8 cellular contexts compared by ENCODE assay signal in the genomic region with DNA sequence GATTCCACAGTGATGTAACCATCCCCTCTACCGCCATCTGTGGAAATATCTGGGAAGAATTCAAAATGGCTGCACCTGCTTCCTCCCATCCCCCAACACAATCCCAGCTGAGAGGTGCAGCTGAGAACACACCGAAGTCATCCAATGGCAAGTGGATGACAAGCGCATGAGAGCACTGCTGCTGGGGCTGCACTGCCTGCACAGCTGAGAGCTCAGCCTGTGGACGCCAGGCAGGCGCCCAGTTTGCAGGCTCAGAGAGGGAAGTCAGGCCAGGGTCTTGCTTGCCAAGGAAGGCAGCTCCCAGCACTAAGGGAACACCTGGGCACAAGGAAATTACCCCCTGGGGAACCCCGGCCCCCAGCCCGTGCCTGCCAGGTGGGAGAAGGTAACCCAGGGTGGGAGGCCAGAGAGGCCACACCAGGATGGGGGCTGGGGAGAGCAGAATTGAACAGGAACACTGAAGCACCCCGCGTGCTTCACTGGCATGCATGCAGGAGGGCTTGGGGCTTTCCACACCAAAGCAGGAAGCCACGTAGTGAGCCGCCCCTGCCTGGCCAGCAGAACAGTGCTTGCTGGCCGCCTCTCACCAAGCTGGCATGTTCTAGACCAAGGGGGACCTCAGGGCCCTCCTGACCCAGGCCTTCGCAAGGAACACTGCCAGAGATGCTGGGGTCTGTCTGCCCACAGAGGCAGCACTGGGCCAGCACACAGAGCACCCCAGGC. TPM values are rescaled to one million over a fixed set of nuclear protein-coding genes. Genes with fewer than 3 reads are reported as not detected.
A peak's percentile ranks its signal among the peaks of the same experiment; 100 is the strongest.
DNase-seq lines count a peak whose midpoint lies in the region; ATAC-seq, FAIRE-seq and TF ChIP-seq lines count a peak whose summit lies in the region.

No MANE protein-coding gene starts in this region.

- no peak overlapping the region for H4K91ac ChIP-seq in H1 (replicated peaks; ENCODE audit: insufficient read length, low read length)

- no peak overlapping the region for H4K5ac ChIP-seq in H1 (ENCODE audit: insufficient read length, low read depth, low read length)

- no peak for TF ChIP-seq RAD21 in H1 (IDR thresholded peaks at IDR 0.05 in 1 of 2, conservative IDR thresholded peaks at IDR 0.05 in 1 of 2; ENCODE audit: low read depth in 2 of 2, low read length in 2 of 2)

- H3K27me3 Mint-ChIP-seq in T-helper 1 cell treated with Interleukin-12 subunit alpha and Interleukin-12 subunit beta and Interleukin-4 antibody, amounts not matched to agents 30 μg/mL and 1 μg/mL, for 36 hours (ENCODE audit: low read depth), result no peaks in the 10 kb centered on the region

- no peak overlapping the region for H3K4me3 ChIP-seq in H1 (ENCODE audit: extremely low read depth in 1 of 4, insufficient read depth in 2 of 4, low read depth in 3 of 4, low read length in 4 of 4)

- no peak overlapping the region; the same call in 1 of the 2 replicates for H4K8ac ChIP-seq in H1 (ENCODE audit: extremely low read depth, insufficient read depth, low read length)

- peaks cover 0 to 4% (median 1%) of the 10 kb centered on the region in 4 experiments; a peak in 4 of 7 replicates for H3K4me1 ChIP-seq in H1 (replicated peaks in 1 of 4; ENCODE audit: control insufficient read depth in 3 of 4, insufficient read depth in 4 of 4, low read length in 3 of 4)

- no peak for TF ChIP-seq POLR2A in H1 (IDR thresholded peaks at IDR 0.05; ENCODE audit: control extremely low read depth in 1 of 2, low read depth in 2 of 2, low read length in 2 of 2)

- no peak overlapping the region for H2AFZ ChIP-seq in H1 (ENCODE audit: low read length)

- no peak for TF ChIP-seq EP300 in H1 (IDR thresholded peaks at IDR 0.05; ENCODE audit: borderline replicate concordance in 1 of 2, low read depth in 2 of 2, low read length in 2 of 2)

- H3K79me1 ChIP-seq in H1 (ENCODE audit: low read depth, low read length), result peaks cover 3% of the 10 kb centered on the region; the same call in 1 of the 2 replicates

- H2BK12ac ChIP-seq in H1 (ENCODE audit: low read depth, low read length), result no peak overlapping the region

- 0 out of 8 replicates have a peak, but pooled peaks cover 0 to 3% (median 0%) of the 10 kb centered on the region in 4 experiments for H3K36me3 ChIP-seq in H1 (ENCODE audit: control insufficient read depth in 2 of 4, insufficient read depth in 4 of 4, low read length in 3 of 4)

- 0 out of 2 replicates have a peak overlapping the region, but pooled peaks have one; percentile 49 for H2BK5ac ChIP-seq in H1 (ENCODE audit: low read depth, low read length)

- H2BK20ac ChIP-seq in H1 (ENCODE audit: low read length), result no peak overlapping the region

- no peak overlapping the region for H3K56ac ChIP-seq in H1 (replicated peaks; ENCODE audit: insufficient read length, low read depth, low read length)

- CTCF ChIA-PET in H1 (lab: Charles Lee; ENCODE audit: partially characterized antibody), result interaction anchor here (0.6 to 2.8 kb wide), 10 partner anchors 10 to 212 kb away, joined by 3 to 14 read pairs (median 4); no protein-coding TSS in a partner anchor

- no peak overlapping the region for H3K9ac ChIP-seq in H1 (replicated peaks in 1 of 4; ENCODE audit: extremely low read depth in 1 of 4, low read depth in 3 of 4, low read length in 3 of 4)

- POLR2A ChIA-PET in H1 (lab: Charles Lee; ENCODE audit: partially characterized antibody), result no interaction called here

- H2BK120ac ChIP-seq in H1 (replicated peaks; ENCODE audit: low read depth, low read length), result no peak overlapping the region

- H3K4me1 Mint-ChIP-seq in T-helper 1 cell treated with Interleukin-12 subunit alpha and Interleukin-12 subunit beta and Interleukin-4 antibody, amounts not matched to agents 30 μg/mL and 1 μg/mL, for 36 hours (ENCODE audit: low read depth), result peaks cover 88% of the 10 kb centered on the region

- H3K4ac ChIP-seq in H1 (replicated peaks; ENCODE audit: insufficient read length, low read depth, low read length), result no peak overlapping the region

- H2AK5ac ChIP-seq in H1 (ENCODE audit: low read depth, low read length), result 0 out of 2 replicates have a peak overlapping the region, but pooled peaks have one; percentile 39

- H3K9me3 ChIP-seq in H1 (ENCODE audit: insufficient read depth in 2 of 2, low read depth in 1 of 2, low read length in 1 of 2), result no peaks in the 10 kb centered on the region

- no peak overlapping the region for H3K23ac ChIP-seq in H1 (ENCODE audit: insufficient read length)

- peak; percentile 18 for DNase-seq in NCI-H82 (lab: John Stamatoyannopoulos, UW)
- no peak for DNase-seq in NCI-H82 treated with DMSO at 0.1 percent for 48 hours (lab: John Stamatoyannopoulos, UW; ENCODE audit: unreplicated experiment)
- no peak for DNase-seq in H1 (ENCODE audit: low read depth in 1 of 2, low spot score in 2 of 2)
- peak in 1 of 49 donors; percentile 40 for DNase-seq in substantia nigra (lab: John Stamatoyannopoulos, UW)
- DNase-seq in NCI-H524 treated with DMSO at 0.1 percent for 48 hours (lab: John Stamatoyannopoulos, UW), result no peak

- no peak overlapping the region for H3K14ac ChIP-seq in H1 (ENCODE audit: insufficient read length)

- H3K9me3 Mint-ChIP-seq in T-helper 1 cell treated with Interleukin-12 subunit alpha and Interleukin-12 subunit beta and Interleukin-4 antibody, amounts not matched to agents 30 μg/mL and 1 μg/mL, for 36 hours, result no peaks in the 10 kb centered on the region

- peaks cover 3 to 7% of the 10 kb centered on the region in 2 experiments for H4K20me1 ChIP-seq in H1 (replicated peaks in 1 of 2; ENCODE audit: control insufficient read depth in 1 of 2, insufficient read depth in 2 of 2, low read length in 2 of 2)

- H3K27ac ChIP-seq in H1 (ENCODE audit: low read depth, low read length), result no peak overlapping the region
- peak overlapping the region; percentile 99 for H3K27ac ChIP-seq in substantia nigra (ENCODE audit: low read depth, low read length, poor library complexity, severe bottlenecking)

- TF ChIP-seq CTCF in H1 (IDR thresholded peaks at IDR 0.05; ENCODE audit: control extremely low read depth in 1 of 3, insufficient read depth in 1 of 3, low read depth in 1 of 3, low read length in 3 of 3), result no peak

- H3K36me3 Mint-ChIP-seq in T-helper 1 cell treated with Interleukin-12 subunit alpha and Interleukin-12 subunit beta and Interleukin-4 antibody, amounts not matched to agents 30 μg/mL and 1 μg/mL, for 36 hours (ENCODE audit: low read depth), result peaks cover 57% of the 10 kb centered on the region

- no peak for FAIRE-seq in H1 (lab: Jason Lieb, UNC)

- no peak overlapping the region for H2BK15ac ChIP-seq in H1 (ENCODE audit: low read length)

- no peaks in the 10 kb centered on the region for H3K27me3 ChIP-seq in H1 (replicated peaks in 1 of 4; ENCODE audit: control insufficient read depth in 3 of 4, extremely low read depth in 1 of 4, insufficient read depth in 3 of 4, low read length in 3 of 4)

- no peak overlapping the region for H3K4me2 ChIP-seq in H1 (ENCODE audit: insufficient read depth in 1 of 2, low read depth in 2 of 2, low read length in 2 of 2)

- H3K18ac ChIP-seq in H1 (ENCODE audit: extremely low read depth, low read length), result no peak overlapping the region

- no peaks in the 10 kb centered on the region for H3K79me2 ChIP-seq in H1 (ENCODE audit: control insufficient read depth in 1 of 2, insufficient read depth in 2 of 2, low read length in 2 of 2)

- peak overlapping the region; percentile 57 for H3K4me3 Mint-ChIP-seq in T-helper 1 cell treated with Interleukin-12 subunit alpha and Interleukin-12 subunit beta and Interleukin-4 antibody, amounts not matched to agents 30 μg/mL and 1 μg/mL, for 36 hours

- ATAC-seq in HG02571 (IDR thresholded peaks at IDR 0.05; ENCODE audit: unreplicated experiment) (no peak), GM21390 (IDR thresholded peaks at IDR 0.05; ENCODE audit: unreplicated experiment) (no peak)

- H3K27ac Mint-ChIP-seq in T-helper 1 cell treated with Interleukin-12 subunit alpha and Interleukin-12 subunit beta and Interleukin-4 antibody, amounts not matched to agents 30 μg/mL and 1 μg/mL, for 36 hours, result peak overlapping the region; percentile 94

- WGBS in H1 (ENCODE audit: extremely low coverage in 1 of 2, insufficient coverage in 1 of 2, insufficient read length in 1 of 2, insufficient replicate concordance in 2 of 2, low coverage in 1 of 2, low lambda C conversion rate in 2 of 2, missing lambda C conversion rate in 1 of 2), 2 experiments, result 93% methylated on average over 12 of the region's 13 CpGs; no CpG with 5 or more reads in 1 of the 2 experiments

- H3K23me2 ChIP-seq in H1 (ENCODE audit: low read depth, low read length), result no peaks in the 10 kb centered on the region

TF ChIP-seq in H1, 55 proteins besides CTCF, POLR2A, EP300 and RAD21:
- TF ChIP-seq NRF1 (IDR thresholded peaks at IDR 0.05; ENCODE audit: low read depth, low read length), result no peak
- peak; percentile 89 for TF ChIP-seq YY1 (IDR thresholded peaks at IDR 0.05; ENCODE audit: low read depth, low read length)
- TF ChIP-seq SIX5 (IDR thresholded peaks at IDR 0.05; ENCODE audit: low read depth, low read length), result no peak

RNA-seq across cellular contexts. Expression of a gene that starts 46.2 kb away (rescaled TPM):
- 13.9 and 14.4 TPM in 2 replicates for total RNA-seq in H1 (2021; fragmentation: NEBNext Ultra II Directional; extraction: Animal tissue kit (Norgen Biotek cat#: 25700))
- polyA plus RNA-seq in H1 (2011; rRNA removed), result 5.3 and 7.9 TPM in 2 replicates
- 6.9 TPM for polyA plus RNA-seq in H1 (2011; cell fraction: cytosol; rRNA removed)
- polyA plus RNA-seq in H1 (2011; cell fraction: nucleus; rRNA removed), result 9.7 TPM
- polyA plus RNA-seq in H1 (2012, experiment 1 of 2), result 6.0 to 8.9 TPM (median 8.6 TPM) in 4 replicates
- polyA plus RNA-seq in H1 (2012, experiment 2 of 2), result 7.8 TPM
- 5.2 TPM for polyA plus RNA-seq in H1 (2013, experiment 1 of 2)
- polyA plus RNA-seq in H1 (2013, experiment 2 of 2), result 5.4 TPM
- 15.9 and 18.0 TPM in 2 replicates for polyA minus RNA-seq in H1 (2011; rRNA and poly(A)+ RNA removed)
- polyA minus RNA-seq in H1 (2011; cell fraction: cytosol; rRNA and poly(A)+ RNA removed), result 13.6 TPM
- 14.8 TPM for polyA minus RNA-seq in H1 (2011; cell fraction: nucleus; rRNA and poly(A)+ RNA removed)
